ENCODE assay signal across 8 cellular contexts in genomic region chr21:37072988-37073416, GRCh38. TPM values are rescaled to one million over a fixed set of nuclear protein-coding genes. Genes with fewer than 3 reads are reported as not detected.
A peak's percentile ranks its signal among the peaks of the same experiment; 100 is the strongest.
DNase-seq lines count a peak whose midpoint lies in the region; ATAC-seq, FAIRE-seq and TF ChIP-seq lines count a peak whose summit lies in the region.

Gene PIGP (minus strand): TSS chr21:37073071. CDS start chr21:37072515, 556 bp downstream.
Gene TTC3 (plus strand): TSS chr21:37073254. CDS start chr21:37087258, 14,004 bp downstream.

- POLR2A ChIA-PET in activated CD4-positive, alpha-beta T cell treated with anti-CD3 and anti-CD28 coated beads for 36 hours (lab: Charles Lee): no interaction called here

- no peaks in the 10 kb centered on the region for H3K27me3 ChIP-seq in layer of hippocampus (ENCODE audit: control insufficient read depth, insufficient read depth, low read length)

- H3K9me3 Mint-ChIP-seq in activated CD4-positive, alpha-beta T cell treated with anti-CD3 and anti-CD28 coated beads for 36 hours (ENCODE audit: low read depth): no peaks in the 10 kb centered on the region

- H3K27me3 Mint-ChIP-seq in activated CD4-positive, alpha-beta T cell treated with anti-CD3 and anti-CD28 coated beads for 36 hours: no peaks in the 10 kb centered on the region

- peak within 1 kb of the TSS; percentile 94 for H3K4me3 ChIP-seq in choroid plexus epithelial cell (ENCODE audit: low read depth, low read length)

- peaks cover 48% of the 10 kb centered on the region for H3K4me1 Mint-ChIP-seq in activated CD4-positive, alpha-beta T cell treated with anti-CD3 and anti-CD28 coated beads for 36 hours

- H3K36me3 Mint-ChIP-seq in activated CD4-positive, alpha-beta T cell treated with anti-CD3 and anti-CD28 coated beads for 36 hours (ENCODE audit: low read depth): peaks cover 33% of the 10 kb centered on the region

- FAIRE-seq in GM19239 (lab: Jason Lieb, UNC): peak; percentile 74

- peak within 1 kb of the TSS; percentile 99 for H3K27ac ChIP-seq in layer of hippocampus (ENCODE audit: low read depth, low read length)

- DNase-seq in AG20443 (ENCODE audit: low spot score) (peak; percentile 100), GM19239 (ENCODE audit: insufficient read length, low spot score) (peak; percentile 79), NCI-H524 (lab: John Stamatoyannopoulos, UW) (peak; percentile 95 to 97), choroid plexus epithelial cell (ENCODE audit: low read depth) (peak; percentile 96)
- peak; percentile 97 for DNase-seq in activated CD4-positive, alpha-beta T cell treated with anti-CD3 and anti-CD28 coated beads for 36 hours
- peak; percentile 97 to 98 for DNase-seq in stimulated activated CD4-positive, alpha-beta T cell treated with anti-CD3 and anti-CD28 coated beads, Interleukin-1b, Interleukin-23, amount 100 ng/mL, for 4 hours (ENCODE audit: low read depth in 2 of 2)

- intact Hi-C loops in activated CD4-positive, alpha-beta T cell treated with anti-CD3 and anti-CD28 coated beads for 36 hours (cut with DNase I, micrococcal nuclease): loop anchor here (1.0 to 10.0 kb wide), 15 partner anchors 81 to 1732 kb away; partner anchors contain the start of genes DYRK1A (in 2 of the 2), VPS26C (in 2 of the 2), DOP1B (in 1 of the 2) and ETS2 (in 1 of the 2)

- H3K27ac Mint-ChIP-seq in activated CD4-positive, alpha-beta T cell treated with anti-CD3 and anti-CD28 coated beads for 36 hours: peak within 1 kb of the TSS; percentile 92

- peak; percentile 72 for ATAC-seq in HG03442 (IDR thresholded peaks at IDR 0.05; ENCODE audit: unreplicated experiment)
- peak; percentile 74 for ATAC-seq in activated CD4-positive, alpha-beta T cell treated with anti-CD3 and anti-CD28 coated beads for 36 hours

- no peak for TF ChIP-seq CTCF in choroid plexus epithelial cell (conservative IDR thresholded peaks at IDR 0.05; ENCODE audit: low read depth, low read length)

- peak within 1 kb of the TSS; percentile 99 for H3K4me3 Mint-ChIP-seq in activated CD4-positive, alpha-beta T cell treated with anti-CD3 and anti-CD28 coated beads for 36 hours

- CTCF ChIA-PET in activated CD4-positive, alpha-beta T cell treated with anti-CD3 and anti-CD28 coated beads for 36 hours (lab: Charles Lee): no interaction called here

RNA-seq across cellular contexts. Expression of gene PIGP, which starts in this region (rescaled TPM):
- 10 to 100 TPM; 32.8 to 41.0 TPM for total RNA-seq in activated CD4-positive, alpha-beta T cell treated with anti-CD3 and anti-CD28 coated beads for 36 hours

RNA-seq across cellular contexts. Expression of gene TTC3, which starts in this region (rescaled TPM):
- 10 to 100 TPM; 65.1 to 78.9 TPM for total RNA-seq in activated CD4-positive, alpha-beta T cell treated with anti-CD3 and anti-CD28 coated beads for 36 hours

Comparison
In these comparisons a context has a peak if more than half of its experiments do, and no peak if none do; other contexts are left out.
1. Peak in every context shown above with its lines: DNase-seq, ATAC-seq, H3K4me3 ChIP-seq and H3K27ac ChIP-seq.